In the genomic region with DNA sequence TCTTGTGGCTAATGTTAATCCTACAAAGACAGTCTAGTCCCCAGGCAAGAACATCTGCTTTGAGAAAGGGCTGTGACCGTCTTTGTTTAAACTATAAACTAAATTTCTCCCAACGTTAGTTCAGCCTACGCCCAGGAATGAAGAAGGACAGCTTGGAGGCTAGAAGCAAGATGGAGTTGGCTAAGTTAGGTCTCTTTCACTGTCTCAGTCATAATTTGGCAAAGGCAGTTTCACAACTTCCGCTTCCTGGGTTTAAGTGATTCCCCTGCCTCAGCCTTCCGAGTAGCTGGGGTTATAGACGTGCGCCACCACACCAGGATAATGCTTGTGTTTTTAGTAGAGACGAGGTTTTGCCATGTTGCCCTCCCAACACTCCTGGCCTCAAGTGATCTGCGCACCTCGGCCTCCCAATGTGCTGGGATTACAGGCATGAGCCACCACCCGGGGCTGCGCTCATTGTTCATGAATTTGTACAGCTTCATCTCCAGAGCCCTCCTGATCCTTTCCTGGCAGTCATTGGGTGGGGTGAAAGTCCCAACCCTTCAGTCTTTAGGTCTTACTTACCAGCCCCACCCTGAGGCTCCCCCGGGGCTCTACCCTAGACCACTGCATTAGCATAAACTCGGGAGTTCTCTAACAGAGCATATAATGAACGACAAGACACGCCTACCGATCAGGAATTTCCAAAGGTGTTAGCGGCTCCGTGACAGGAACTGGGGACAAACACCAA, we compare ENCODE assay signal across 15 cellular contexts. TPM values are rescaled to one million over a fixed set of nuclear protein-coding genes. Genes with fewer than 3 reads are reported as not detected.
A peak's percentile ranks its signal among the peaks of the same experiment; 100 is the strongest.
DNase-seq lines count a peak whose midpoint lies in the region; ATAC-seq, FAIRE-seq and TF ChIP-seq lines count a peak whose summit lies in the region.
"Had no signal": no experiment of that assay in that cellular context is flagged by ENCODE, and none has a peak within 500 bp of the region (broad histone marks: within the 10 kb centered on the region; RNA-seq: fewer than 3 reads in every experiment).

No MANE protein-coding gene starts in this region.

- TF ChIP-seq EP300 in HepG2 (IDR thresholded peaks at IDR 0.05; ENCODE audit: low read depth in 2 of 2, low read length in 2 of 2) (no peak), HepG2 (CRISPR knock-in tag; IDR thresholded peaks at IDR 0.05; ENCODE audit: borderline replicate concordance) (no peak)

- no peaks in the 10 kb centered on the region for H3K27me3 Mint-ChIP-seq in activated T-helper 17 cell treated with anti-CD3 and anti-CD28 coated beads, Interleukin-2, amount 50 U/mL, for 72 hours
- no peaks in the 10 kb centered on the region for H3K27me3 Mint-ChIP-seq in naive thymus-derived CD8-positive, alpha-beta T cell

- 44% methylated on average over 19 of the region's 19 CpGs for WGBS in HepG2 (ENCODE audit: low lambda C conversion rate)
- WGBS in right lobe of liver (ENCODE audit: insufficient coverage, low coverage, low lambda C conversion rate, missing lambda C conversion rate), result 55% methylated on average over 15 of the region's 19 CpGs

- no peak for TF ChIP-seq CTCF in HepG2 (CRISPR knock-in tag; IDR thresholded peaks at IDR 0.05)
- TF ChIP-seq CTCF in right lobe of liver (IDR thresholded peaks at IDR 0.05), result no peak
- TF ChIP-seq CTCF in upper lobe of right lung (IDR thresholded peaks at IDR 0.05), result no peak

- no peak overlapping the region for H3K9ac ChIP-seq in HepG2 (ENCODE audit: insufficient read depth, low read depth, low read length)

- H3K9me3 ChIP-seq in HepG2 (ENCODE audit: low read length) (no peaks in the 10 kb centered on the region), right lobe of liver (no peaks in the 10 kb centered on the region), upper lobe of right lung (no peaks in the 10 kb centered on the region)
- H3K9me3 ChIP-seq: left ventricle myocardium inferior, neutrophil had no signal

- CTCF ChIA-PET in HepG2 (lab: Yijun Ruan, JAX; ENCODE audit: low intra/inter-chr PET ratio, low total read pairs), result no interaction called here

- no peak overlapping the region for H3K27ac ChIP-seq in HepG2 (ENCODE audit: extremely low read length, insufficient read depth, low read length)
- no peak overlapping the region for H3K27ac ChIP-seq in right lobe of liver
- no peak overlapping the region for H3K27ac ChIP-seq in upper lobe of right lung
- H3K27ac ChIP-seq: left ventricle myocardium inferior, neutrophil, skin epidermis had no signal

- BruUV-seq in HepG2 (replicated peaks; lab: Mats Ljungman, UMichigan), result TSS peak; percentile 21

- no peaks in the 10 kb centered on the region for H3K9me3 Mint-ChIP-seq in activated T-helper 17 cell treated with anti-CD3 and anti-CD28 coated beads, Interleukin-2, amount 50 U/mL, for 72 hours
- H3K9me3 Mint-ChIP-seq in naive thymus-derived CD8-positive, alpha-beta T cell, result no peaks in the 10 kb centered on the region

- in situ Hi-C loops in HepG2 (cut with HindIII; ENCODE audit: extremely low pct_ligation_motif_present, low pct_unique_long_range_greater_than_20kb), result no loop called here

- peaks cover 3% of the 10 kb centered on the region; the same call in 1 of the 2 replicates for H4K20me1 ChIP-seq in HepG2 (ENCODE audit: insufficient read depth, low read length)

- TF ChIP-seq POLR2A in HepG2 (IDR thresholded peaks at IDR 0.05; ENCODE audit: insufficient read depth in 1 of 2, low read depth in 2 of 2, low read length in 2 of 2), result peak in 1 of 2 experiments; percentile 14; a peak in 1 of 4 replicates
- TF ChIP-seq POLR2A in right lobe of liver (IDR thresholded peaks at IDR 0.05), result no peak

- peak; percentile 16 for ATAC-seq in HepG2
- no peak for ATAC-seq in right lobe of liver
- ATAC-seq in activated T-helper 17 cell treated with anti-CD3 and anti-CD28 coated beads, Interleukin-2, amount 50 U/mL, for 72 hours (replicated peaks), result peak; percentile 56
- no peak for ATAC-seq in upper lobe of right lung
- no peak for ATAC-seq in GM19395 (IDR thresholded peaks at IDR 0.05; ENCODE audit: unreplicated experiment)
- ATAC-seq in HG03354 (IDR thresholded peaks at IDR 0.05; ENCODE audit: poor library complexity, severe bottlenecking, unreplicated experiment), result no peak
- no peak for ATAC-seq in naive thymus-derived CD8-positive, alpha-beta T cell

- 0 out of 2 replicates have a peak overlapping the region, but pooled peaks have one; percentile 3 for H3K4me2 ChIP-seq in HepG2 (ENCODE audit: low read depth, low read length)

- peaks cover 25% of the 10 kb centered on the region for H3K36me3 Mint-ChIP-seq in activated T-helper 17 cell treated with anti-CD3 and anti-CD28 coated beads, Interleukin-2, amount 50 U/mL, for 72 hours (ENCODE audit: low read depth)
- H3K36me3 Mint-ChIP-seq in naive thymus-derived CD8-positive, alpha-beta T cell, result peaks cover 0 to 16% (median 0%) of the 10 kb centered on the region in 3 donors

- H3K4me3 ChIP-seq in HepG2 (replicated peaks in 1 of 3; ENCODE audit: insufficient read depth in 1 of 3, low read depth in 2 of 3, low read length in 3 of 3), result no peak overlapping the region
- H3K4me3 ChIP-seq in right lobe of liver, result no peak overlapping the region
- H3K4me3 ChIP-seq in upper lobe of right lung, result no peak overlapping the region
- H3K4me3 ChIP-seq: left ventricle myocardium inferior, skin epidermis had no signal

- H3K27me3 ChIP-seq in HepG2 (ENCODE audit: control insufficient read depth in 1 of 2, insufficient read depth in 2 of 2, low read length in 2 of 2) (no peaks in the 10 kb centered on the region), right lobe of liver (no peaks in the 10 kb centered on the region), upper lobe of right lung (no peaks in the 10 kb centered on the region)

- intact Hi-C loops in HepG2 (cut with micrococcal nuclease; ENCODE audit: unreplicated experiment), result no loop called here
- intact Hi-C loops in right lobe of liver (cut with DNase I), result no loop called here
- intact Hi-C loops in upper lobe of right lung (cut with DNase I), result no loop called here

- no peak for DNase-seq in HepG2 (ENCODE audit: low spot score)
- no peak for DNase-seq in right lobe of liver
- peak; percentile 83 for DNase-seq in NCI-H82 (lab: John Stamatoyannopoulos, UW)
- DNase-seq in upper lobe of right lung, result peak; percentile 33
- DNase-seq in naive thymus-derived CD8-positive, alpha-beta T cell, result no peak
- DNase-seq: GDM1, left ventricle myocardium inferior, NCI-H1436 treated with DMSO at 0.1 percent for 48 hours, T1000 had no signal

- no peak for TF ChIP-seq RAD21 in HepG2 (CRISPR knock-in tag; IDR thresholded peaks at IDR 0.05)

- H2AFZ ChIP-seq in HepG2 (ENCODE audit: low read length), result no peak overlapping the region

- H3K79me2 ChIP-seq in HepG2 (ENCODE audit: insufficient read depth, low read length), result no peaks in the 10 kb centered on the region

- peaks cover 43% of the 10 kb centered on the region for H3K4me1 ChIP-seq in HepG2 (ENCODE audit: insufficient read depth, low read length)
- no peaks in the 10 kb centered on the region for H3K4me1 ChIP-seq in right lobe of liver
- no peaks in the 10 kb centered on the region for H3K4me1 ChIP-seq in upper lobe of right lung

- no peak for FAIRE-seq in HepG2 (lab: Jason Lieb, UNC)

- H3K4me3 Mint-ChIP-seq in activated T-helper 17 cell treated with anti-CD3 and anti-CD28 coated beads, Interleukin-2, amount 50 U/mL, for 72 hours, result peak overlapping the region; percentile 26
- no peak overlapping the region for H3K4me3 Mint-ChIP-seq in naive thymus-derived CD8-positive, alpha-beta T cell

- H3K36me3 ChIP-seq in HepG2 (replicated peaks in 1 of 2; ENCODE audit: control insufficient read depth in 1 of 2, insufficient read depth in 2 of 2, low read length in 2 of 2) (peaks cover 3 to 18% of the 10 kb centered on the region in 2 experiments; a peak in 4 of 5 replicates), right lobe of liver (peaks cover 0 to 13% (median under 1%) of the 10 kb centered on the region in 4 donors), upper lobe of right lung (peaks cover 19% of the 10 kb centered on the region)
- H3K36me3 ChIP-seq: neutrophil had no signal

- POLR2A ChIA-PET in HepG2 (lab: Yijun Ruan, JAX), result interaction anchor here (2.0 kb wide), 1 partner anchor 9 kb away, joined by 10 read pairs; no protein-coding TSS in a partner anchor
- POLR2A ChIA-PET in naive thymus-derived CD8-positive, alpha-beta T cell (lab: Charles Lee), result interaction anchor here (2.0 kb wide), 1 partner anchor 9 kb away, joined by 10 read pairs; no protein-coding TSS in a partner anchor

- peak overlapping the region; percentile 44 for H3K27ac Mint-ChIP-seq in activated T-helper 17 cell treated with anti-CD3 and anti-CD28 coated beads, Interleukin-2, amount 50 U/mL, for 72 hours
- H3K27ac Mint-ChIP-seq in naive thymus-derived CD8-positive, alpha-beta T cell, result peak overlapping the region in 2 of 10 donors; percentile 40 to 60

- no peaks in the 10 kb centered on the region for H3K4me1 Mint-ChIP-seq in activated T-helper 17 cell treated with anti-CD3 and anti-CD28 coated beads, Interleukin-2, amount 50 U/mL, for 72 hours
- H3K4me1 Mint-ChIP-seq in naive thymus-derived CD8-positive, alpha-beta T cell, result peaks cover 0 to 4% (median 1%) of the 10 kb centered on the region in 4 donors

RNA-seq across cellular contexts. Expression of a gene that starts 4.9 kb away (rescaled TPM):
- total RNA-seq in HepG2 (2016; rRNA removed; fragmentation: Illumina TruSeq; extraction: Trizol) (3.7 and 7.1 TPM in 2 replicates), right lobe of liver (100 to 1,000 TPM; 144 to 222 (median 185) TPM), upper lobe of right lung (not detected)
- 4.0 and 4.1 TPM in 2 replicates for total RNA-seq in HepG2 (2016; cell fraction: cytosol; rRNA removed; fragmentation: Illumina TruSeq; extraction: Trizol; ENCODE audit: low read depth)
- 3.6 and 8.1 TPM in 2 replicates for total RNA-seq in HepG2 (2016; cell fraction: insoluble cytoplasmic fraction; rRNA removed; fragmentation: Illumina TruSeq; extraction: Trizol)
- 4.8 TPM in 2 replicates for total RNA-seq in HepG2 (2016; cell fraction: membrane; rRNA removed; fragmentation: Illumina TruSeq; extraction: Trizol)
- 5.4 and 6.7 TPM in 2 replicates for total RNA-seq in HepG2 (2016; cell fraction: nucleus; rRNA removed; fragmentation: Illumina TruSeq; extraction: Trizol)
- 11.8 and 16.7 TPM in 2 replicates for polyA plus RNA-seq in HepG2 (2011; rRNA removed)
- polyA plus RNA-seq in HepG2 (2011; cell fraction: cytosol; rRNA removed), result 10.8 and 16.3 TPM in 2 replicates
- 17.0 and 17.1 TPM in 2 replicates for polyA plus RNA-seq in HepG2 (2011; cell fraction: nucleus; rRNA removed)
- polyA plus RNA-seq in HepG2 (2012), result 6.6 and 7.0 TPM in 2 replicates
- 4.2 and 4.5 TPM in 2 replicates for polyA plus RNA-seq in HepG2 (2016; cell fraction: cytosol; fragmentation: Illumina TruSeq; extraction: Trizol; ENCODE audit: low read depth)
- polyA plus RNA-seq in HepG2 (2016; cell fraction: insoluble cytoplasmic fraction; fragmentation: Illumina TruSeq; extraction: Trizol; ENCODE audit: low read depth), result 5.6 and 6.9 TPM in 2 replicates
- 5.1 and 5.7 TPM in 2 replicates for polyA plus RNA-seq in HepG2 (2016; cell fraction: membrane; fragmentation: Illumina TruSeq; extraction: Trizol; ENCODE audit: low read depth)
- polyA plus RNA-seq in HepG2 (2016; cell fraction: nucleus; fragmentation: Illumina TruSeq; extraction: Trizol; ENCODE audit: insufficient read depth, low read depth), result 23.4 and 24.9 TPM in 2 replicates
- polyA minus RNA-seq in HepG2 (2011; rRNA and poly(A)+ RNA removed; ENCODE audit: low replicate concordance), result 1.6 and 14.9 TPM in 2 replicates
- polyA minus RNA-seq in HepG2 (2011; cell fraction: cytosol; rRNA and poly(A)+ RNA removed), result 5.7 and 6.9 TPM in 2 replicates
- polyA minus RNA-seq in HepG2 (2011; cell fraction: nucleus; rRNA and poly(A)+ RNA removed), result 9.3 and 9.4 TPM in 2 replicates
- under 1 TPM in 1 of 2 donors, not detected in 1; 0.43 TPM for total RNA-seq in activated T-helper 17 cell treated with anti-CD3 and anti-CD28 coated beads, Interleukin-2, amount 50 U/mL, for 72 hours
- under 1 TPM; 0.27 to 0.34 TPM for total RNA-seq in naive thymus-derived CD8-positive, alpha-beta T cell
- not detected for polyA plus RNA-seq in naive thymus-derived CD8-positive, alpha-beta T cell
- total RNA-seq: aorta, left ventricle myocardium inferior had no signal

RNA-seq across cellular contexts. Expression of a gene that starts 7.9 kb away (rescaled TPM):
- 30.3 and 31.8 TPM in 2 replicates for total RNA-seq in HepG2 (2016; rRNA removed; fragmentation: Illumina TruSeq; extraction: Trizol)
- total RNA-seq in HepG2 (2016; cell fraction: cytosol; rRNA removed; fragmentation: Illumina TruSeq; extraction: Trizol; ENCODE audit: low read depth), result 135 and 147 TPM in 2 replicates
- total RNA-seq in HepG2 (2016; cell fraction: insoluble cytoplasmic fraction; rRNA removed; fragmentation: Illumina TruSeq; extraction: Trizol), result 25.7 and 30.7 TPM in 2 replicates
- 114 and 136 TPM in 2 replicates for total RNA-seq in HepG2 (2016; cell fraction: membrane; rRNA removed; fragmentation: Illumina TruSeq; extraction: Trizol)
- total RNA-seq in HepG2 (2016; cell fraction: nucleus; rRNA removed; fragmentation: Illumina TruSeq; extraction: Trizol), result 26.5 and 27.5 TPM in 2 replicates
- 27.9 and 28.9 TPM in 2 replicates for polyA plus RNA-seq in HepG2 (2011; rRNA removed)
- 31.9 and 46.3 TPM in 2 replicates for polyA plus RNA-seq in HepG2 (2011; cell fraction: cytosol; rRNA removed)
- polyA plus RNA-seq in HepG2 (2011; cell fraction: nucleus; rRNA removed), result 45.6 and 49.3 TPM in 2 replicates
- polyA plus RNA-seq in HepG2 (2012), result 65.4 and 89.3 TPM in 2 replicates
- 838 and 884 TPM in 2 replicates for polyA plus RNA-seq in HepG2 (2016; cell fraction: cytosol; fragmentation: Illumina TruSeq; extraction: Trizol; ENCODE audit: low read depth)
- polyA plus RNA-seq in HepG2 (2016; cell fraction: insoluble cytoplasmic fraction; fragmentation: Illumina TruSeq; extraction: Trizol; ENCODE audit: low read depth), result 117 and 162 TPM in 2 replicates
- 559 and 572 TPM in 2 replicates for polyA plus RNA-seq in HepG2 (2016; cell fraction: membrane; fragmentation: Illumina TruSeq; extraction: Trizol; ENCODE audit: low read depth)
- 139 and 141 TPM in 2 replicates for polyA plus RNA-seq in HepG2 (2016; cell fraction: nucleus; fragmentation: Illumina TruSeq; extraction: Trizol; ENCODE audit: insufficient read depth, low read depth)
- polyA minus RNA-seq in HepG2 (2011; rRNA and poly(A)+ RNA removed; ENCODE audit: low replicate concordance), result 88.7 and 179 TPM in 2 replicates
- polyA minus RNA-seq in HepG2 (2011; cell fraction: cytosol; rRNA and poly(A)+ RNA removed), result 52.4 and 61.3 TPM in 2 replicates
- polyA minus RNA-seq in HepG2 (2011; cell fraction: nucleus; rRNA and poly(A)+ RNA removed), result 19.2 and 22.9 TPM in 2 replicates
- total RNA-seq in right lobe of liver, result 10 to 100 TPM; 24.3 to 72.8 (median 31.6) TPM
- 100 to 1,000 TPM in 1 of 2 donors, 10 to 100 TPM in 1; 83.9 to 225 TPM for total RNA-seq in activated T-helper 17 cell treated with anti-CD3 and anti-CD28 coated beads, Interleukin-2, amount 50 U/mL, for 72 hours
- 46.1 TPM for total RNA-seq in upper lobe of right lung
- total RNA-seq in naive thymus-derived CD8-positive, alpha-beta T cell, result 10 to 100 TPM; 55.0 to 55.6 TPM
- polyA plus RNA-seq in naive thymus-derived CD8-positive, alpha-beta T cell, result 100 to 1,000 TPM in 1 of 3 donors, 10 to 100 TPM in 2; 95.2 to 204 (median 97.9) TPM

RNA-seq across cellular contexts. Expression of a gene that starts 39.5 kb away (rescaled TPM):
- total RNA-seq in HepG2 (2016; rRNA removed; fragmentation: Illumina TruSeq; extraction: Trizol) (62.4 and 159 TPM in 2 replicates), right lobe of liver (10 to 100 TPM; 57.2 to 84.4 (median 73.8) TPM), upper lobe of right lung (112 TPM)
- 18.0 and 22.2 TPM in 2 replicates for total RNA-seq in HepG2 (2016; cell fraction: cytosol; rRNA removed; fragmentation: Illumina TruSeq; extraction: Trizol; ENCODE audit: low read depth)
- total RNA-seq in HepG2 (2016; cell fraction: insoluble cytoplasmic fraction; rRNA removed; fragmentation: Illumina TruSeq; extraction: Trizol), result 61.9 and 166 TPM in 2 replicates
- 44.5 and 57.9 TPM in 2 replicates for total RNA-seq in HepG2 (2016; cell fraction: membrane; rRNA removed; fragmentation: Illumina TruSeq; extraction: Trizol)
- total RNA-seq in HepG2 (2016; cell fraction: nucleus; rRNA removed; fragmentation: Illumina TruSeq; extraction: Trizol), result 75.1 and 75.6 TPM in 2 replicates
- polyA plus RNA-seq in HepG2 (2011; rRNA removed), result 78.1 and 93.0 TPM in 2 replicates
- 52.7 and 80.2 TPM in 2 replicates for polyA plus RNA-seq in HepG2 (2011; cell fraction: cytosol; rRNA removed)
- polyA plus RNA-seq in HepG2 (2011; cell fraction: nucleus; rRNA removed), result 205 and 230 TPM in 2 replicates
- polyA plus RNA-seq in HepG2 (2012), result 127 and 172 TPM in 2 replicates
- 10.2 and 11.3 TPM in 2 replicates for polyA plus RNA-seq in HepG2 (2016; cell fraction: cytosol; fragmentation: Illumina TruSeq; extraction: Trizol; ENCODE audit: low read depth)
- polyA plus RNA-seq in HepG2 (2016; cell fraction: insoluble cytoplasmic fraction; fragmentation: Illumina TruSeq; extraction: Trizol; ENCODE audit: low read depth), result 370 and 411 TPM in 2 replicates
- polyA plus RNA-seq in HepG2 (2016; cell fraction: membrane; fragmentation: Illumina TruSeq; extraction: Trizol; ENCODE audit: low read depth), result 38.9 and 43.1 TPM in 2 replicates
- 236 and 265 TPM in 2 replicates for polyA plus RNA-seq in HepG2 (2016; cell fraction: nucleus; fragmentation: Illumina TruSeq; extraction: Trizol; ENCODE audit: insufficient read depth, low read depth)
- 37.3 and 69.3 TPM in 2 replicates for polyA minus RNA-seq in HepG2 (2011; rRNA and poly(A)+ RNA removed; ENCODE audit: low replicate concordance)
- 75.8 and 85.2 TPM in 2 replicates for polyA minus RNA-seq in HepG2 (2011; cell fraction: cytosol; rRNA and poly(A)+ RNA removed)
- polyA minus RNA-seq in HepG2 (2011; cell fraction: nucleus; rRNA and poly(A)+ RNA removed), result 227 and 240 TPM in 2 replicates
- 100 to 1,000 TPM; 120 to 186 TPM for total RNA-seq in activated T-helper 17 cell treated with anti-CD3 and anti-CD28 coated beads, Interleukin-2, amount 50 U/mL, for 72 hours
- 100 to 1,000 TPM; 193 to 211 TPM for total RNA-seq in naive thymus-derived CD8-positive, alpha-beta T cell
- polyA plus RNA-seq in naive thymus-derived CD8-positive, alpha-beta T cell, result 10 to 100 TPM; 46.6 to 65.2 (median 54.2) TPM

RNA-seq across cellular contexts. Expression of a gene that starts 47.7 kb away (rescaled TPM):
- total RNA-seq in HepG2 (2016; rRNA removed; fragmentation: Illumina TruSeq; extraction: Trizol) (67.6 and 68.7 TPM in 2 replicates), right lobe of liver (10 to 100 TPM; 13.4 to 32.4 (median 20.7) TPM), upper lobe of right lung (50.9 TPM)
- total RNA-seq in HepG2 (2016; cell fraction: cytosol; rRNA removed; fragmentation: Illumina TruSeq; extraction: Trizol; ENCODE audit: low read depth), result 16.6 and 19.3 TPM in 2 replicates
- 64.1 and 68.9 TPM in 2 replicates for total RNA-seq in HepG2 (2016; cell fraction: insoluble cytoplasmic fraction; rRNA removed; fragmentation: Illumina TruSeq; extraction: Trizol)
- 19.3 and 22.8 TPM in 2 replicates for total RNA-seq in HepG2 (2016; cell fraction: membrane; rRNA removed; fragmentation: Illumina TruSeq; extraction: Trizol)
- 56.2 and 67.2 TPM in 2 replicates for total RNA-seq in HepG2 (2016; cell fraction: nucleus; rRNA removed; fragmentation: Illumina TruSeq; extraction: Trizol)
- 37.4 and 48.4 TPM in 2 replicates for polyA plus RNA-seq in HepG2 (2011; rRNA removed)
- 33.5 and 35.4 TPM in 2 replicates for polyA plus RNA-seq in HepG2 (2011; cell fraction: cytosol; rRNA removed)
- polyA plus RNA-seq in HepG2 (2011; cell fraction: nucleus; rRNA removed), result 128 and 156 TPM in 2 replicates
- polyA plus RNA-seq in HepG2 (2012), result 38.0 and 43.1 TPM in 2 replicates
- polyA plus RNA-seq in HepG2 (2016; cell fraction: cytosol; fragmentation: Illumina TruSeq; extraction: Trizol; ENCODE audit: low read depth), result 7.9 and 8.4 TPM in 2 replicates
- polyA plus RNA-seq in HepG2 (2016; cell fraction: insoluble cytoplasmic fraction; fragmentation: Illumina TruSeq; extraction: Trizol; ENCODE audit: low read depth), result 64.7 and 72.3 TPM in 2 replicates
- 9.4 and 13.9 TPM in 2 replicates for polyA plus RNA-seq in HepG2 (2016; cell fraction: membrane; fragmentation: Illumina TruSeq; extraction: Trizol; ENCODE audit: low read depth)
- polyA plus RNA-seq in HepG2 (2016; cell fraction: nucleus; fragmentation: Illumina TruSeq; extraction: Trizol; ENCODE audit: insufficient read depth, low read depth), result 144 and 154 TPM in 2 replicates
- 34.2 and 70.1 TPM in 2 replicates for polyA minus RNA-seq in HepG2 (2011; rRNA and poly(A)+ RNA removed; ENCODE audit: low replicate concordance)
- 21.7 and 22.2 TPM in 2 replicates for polyA minus RNA-seq in HepG2 (2011; cell fraction: cytosol; rRNA and poly(A)+ RNA removed)
- polyA minus RNA-seq in HepG2 (2011; cell fraction: nucleus; rRNA and poly(A)+ RNA removed), result 95.5 and 98.0 TPM in 2 replicates
- 100 to 1,000 TPM in 1 of 2 donors, 10 to 100 TPM in 1; 69.0 to 102 TPM for total RNA-seq in activated T-helper 17 cell treated with anti-CD3 and anti-CD28 coated beads, Interleukin-2, amount 50 U/mL, for 72 hours
- 10 to 100 TPM; 93.2 to 93.3 TPM for total RNA-seq in naive thymus-derived CD8-positive, alpha-beta T cell
- 10 to 100 TPM; 31.7 to 45.5 (median 35.6) TPM for polyA plus RNA-seq in naive thymus-derived CD8-positive, alpha-beta T cell

Comparison
In these comparisons a context has a peak if more than half of its experiments do, and no peak if none do; other contexts are left out.
1. ATAC-seq: peak in HepG2 (single experiment) and activated T-helper 17 cell treated with anti-CD3 and anti-CD28 coated beads, Interleukin-2, amount 50 U/mL, for 72 hours (single experiment); none in right lobe of liver (0 of 4), upper lobe of right lung (single experiment), GM19395 (single experiment), HG03354 (single experiment) and naive thymus-derived CD8-positive, alpha-beta T cell (0 of 2).
2. RNA of a gene that starts 4.9 kb away (total RNA-seq): 144 to 222 TPM in right lobe of liver; 3.6 to 8.1 TPM in HepG2, 0.43 TPM in activated T-helper 17 cell treated with anti-CD3 and anti-CD28 coated beads, Interleukin-2, amount 50 U/mL, for 72 hours, 0.27 to 0.34 TPM in naive thymus-derived CD8-positive, alpha-beta T cell and not detected in upper lobe of right lung (single experiment); every median in the first group is over 10 times any median in the second.
3. DNase-seq: peak in NCI-H82 (single experiment) and upper lobe of right lung (single experiment); none in HepG2 (single experiment), right lobe of liver (0 of 3) and naive thymus-derived CD8-positive, alpha-beta T cell (0 of 10).